In the genomic region with DNA sequence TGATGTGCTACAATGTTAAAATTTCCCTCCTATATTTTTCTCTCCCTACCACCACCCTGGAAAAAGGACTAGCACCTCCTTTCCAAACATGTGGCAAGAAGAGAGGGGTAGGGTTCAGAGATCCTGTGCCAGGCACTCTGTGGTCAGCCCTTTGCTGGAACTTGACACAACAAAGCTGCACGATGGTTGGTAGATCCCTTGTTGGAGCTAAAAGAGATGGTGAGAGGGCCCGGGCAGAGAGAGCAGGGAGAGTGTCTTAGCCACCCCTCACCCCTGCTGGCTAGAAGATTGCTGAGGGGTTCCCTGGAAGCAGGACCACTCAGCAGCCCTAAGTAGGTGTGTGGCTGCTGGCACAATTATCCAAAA, we compare ENCODE assay signal across 10 cellular contexts. TPM values are rescaled to one million over a fixed set of nuclear protein-coding genes. Genes with fewer than 3 reads are reported as not detected.
DNase-seq lines count a peak whose midpoint lies in the region; ATAC-seq, FAIRE-seq and TF ChIP-seq lines count a peak whose summit lies in the region.
"Had no signal": no experiment of that assay in that cellular context is flagged by ENCODE, and none has a peak within 500 bp of the region (broad histone marks: within the 10 kb centered on the region; RNA-seq: fewer than 3 reads in every experiment).

No MANE protein-coding gene starts in this region.

- H3K4me3 Mint-ChIP-seq in natural killer cell: peak overlapping the region; percentile 37

- no peak for TF ChIP-seq RAD21 in GM12878 (IDR thresholded peaks at IDR 0.05; ENCODE audit: insufficient read depth, low read depth, low read length)

- POLR2A ChIA-PET in GM12878 (lab: Charles Lee): no interaction called here

- H3K9me3 ChIP-seq in cardiac muscle cell (ENCODE audit: low read depth) (no peaks in the 10 kb centered on the region), GM12878 (replicated peaks; ENCODE audit: control insufficient read depth, insufficient read depth, low read length) (no peaks in the 10 kb centered on the region), BE2C (no peaks in the 10 kb centered on the region)

- no peaks in the 10 kb centered on the region for H3K36me3 ChIP-seq in cardiac muscle cell
- H3K36me3 ChIP-seq in GM12878 (ENCODE audit: control insufficient read depth in 2 of 2, insufficient read depth in 2 of 2, low read length in 1 of 2): no peaks in the 10 kb centered on the region
- H3K36me3 ChIP-seq in urinary bladder (ENCODE audit: insufficient read depth): no peaks in the 10 kb centered on the region
- H3K36me3 ChIP-seq in BE2C: no peaks in the 10 kb centered on the region

- ATAC-seq in left cardiac atrium (no peak), GM12878 (no peak), natural killer cell (no peak), HG02642 (IDR thresholded peaks at IDR 0.05; ENCODE audit: poor library complexity, unreplicated experiment) (no peak)

- in situ Hi-C loops in GM12878 (cut with MboI): no loop called here

- H3K4me2 ChIP-seq in GM12878 (ENCODE audit: control insufficient read depth, insufficient read depth): peak overlapping the region; percentile 96

- H3K4me3 ChIP-seq in cardiac muscle cell (no peak overlapping the region), GM12878 (no peak overlapping the region), urinary bladder (ENCODE audit: low read depth, low read length) (no peak overlapping the region), BE2C (ENCODE audit: low read depth, low read length) (no peak overlapping the region)

- TF ChIP-seq CTCF in cardiac muscle cell (IDR thresholded peaks at IDR 0.05; ENCODE audit: low read depth, low read length): no peak
- TF ChIP-seq CTCF in GM12878 (IDR thresholded peaks at IDR 0.05 in 2 of 3, conservative IDR thresholded peaks at IDR 0.05 in 1 of 3; ENCODE audit: control insufficient read depth in 2 of 3, extremely low read depth in 1 of 3, insufficient read depth in 1 of 3, low read depth in 3 of 3, low read length in 3 of 3): no peak
- no peak for TF ChIP-seq CTCF in natural killer cell (IDR thresholded peaks at IDR 0.05)
- TF ChIP-seq CTCF in BE2C (IDR thresholded peaks at IDR 0.05; ENCODE audit: low read depth, low read length): no peak

- no peaks in the 10 kb centered on the region for H3K9me3 Mint-ChIP-seq in natural killer cell

- no peaks in the 10 kb centered on the region for H3K36me3 Mint-ChIP-seq in natural killer cell

- no peaks in the 10 kb centered on the region for H4K20me1 ChIP-seq in GM12878 (ENCODE audit: control insufficient read depth, insufficient read depth)

- WGBS in GM12878 (ENCODE audit: insufficient coverage, insufficient replicate concordance, low lambda C conversion rate, missing lambda C conversion rate): 50% methylated on average over 2 of the region's 2 CpGs
- WGBS in urinary bladder: 66% methylated on average over 2 of the region's 2 CpGs

- intact Hi-C loops in left cardiac atrium (cut with DNase I) (loop anchor here (1.0 to 10.0 kb wide), 6 partner anchors 80 to 354 kb away; a partner anchor contains a TSS), GM12878 (cut with micrococcal nuclease; ENCODE audit: unreplicated experiment) (loop anchor here (5.0 kb wide), 5 partner anchors 51 to 404 kb away; a partner anchor contains a TSS), natural killer cell (cut with micrococcal nuclease) (loop anchor here (5.0 to 10.0 kb wide), 5 partner anchors 94 to 399 kb away; a partner anchor contains a TSS)

- TF ChIP-seq EP300 in GM12878 (IDR thresholded peaks at IDR 0.05; ENCODE audit: borderline replicate concordance in 1 of 2, control insufficient read depth in 1 of 2, low read depth in 2 of 2, low read length in 2 of 2): no peak

- SMC1A ChIA-PET in GM12878 (lab: Charles Lee; ENCODE audit: uncharacterized antibody, unreplicated experiment): no interaction called here

- TF ChIP-seq POLR2A in GM12878 (IDR thresholded peaks at IDR 0.05; ENCODE audit: low read depth, low read length): no peak

- BruUV-seq in GM12878 (replicated peaks; lab: Mats Ljungman, UMichigan): no TSS peak

- FAIRE-seq in GM12878 (lab: Jason Lieb, UNC): no peak

- peaks cover 25% of the 10 kb centered on the region for H3K4me1 ChIP-seq in cardiac muscle cell (ENCODE audit: low read depth)
- peaks cover 33% of the 10 kb centered on the region for H3K4me1 ChIP-seq in GM12878 (ENCODE audit: control insufficient read depth, insufficient read depth, low read length)
- peaks cover 2% of the 10 kb centered on the region for H3K4me1 ChIP-seq in urinary bladder (ENCODE audit: insufficient read depth)
- peaks cover 17% of the 10 kb centered on the region for H3K4me1 ChIP-seq in BE2C

- H3K27ac ChIP-seq in cardiac muscle cell (peak overlapping the region; percentile 92), GM12878 (ENCODE audit: control insufficient read depth, insufficient read depth) (peak overlapping the region; percentile 46), urinary bladder (ENCODE audit: low read depth) (peak overlapping the region; percentile 46)

- RAD21 ChIA-PET in GM12878 (lab: Charles Lee; ENCODE audit: unreplicated experiment): no interaction called here

- peaks cover 18% of the 10 kb centered on the region for H3K79me2 ChIP-seq in GM12878 (ENCODE audit: control insufficient read depth, insufficient read depth, low read length)

- no peak overlapping the region for H3K9ac ChIP-seq in GM12878 (ENCODE audit: control insufficient read depth, insufficient read depth, low read length)

- peak overlapping the region; percentile 79 for H2AFZ ChIP-seq in GM12878 (ENCODE audit: control insufficient read depth, low read depth, low read length)

- H3K27me3 ChIP-seq in cardiac muscle cell: no peaks in the 10 kb centered on the region
- no peaks in the 10 kb centered on the region for H3K27me3 ChIP-seq in GM12878 (replicated peaks in 1 of 2; ENCODE audit: control insufficient read depth in 2 of 2, insufficient read depth in 2 of 2, low read length in 1 of 2)
- no peaks in the 10 kb centered on the region for H3K27me3 ChIP-seq in BE2C

- DNase-seq in cardiac muscle cell (ENCODE audit: low read depth in 1 of 2, low spot score in 1 of 2): peak in 1 of 2 donors; percentile 15
- no peak for DNase-seq in left cardiac atrium
- DNase-seq in GM12878 (ENCODE audit: low read depth, low spot score): no peak
- no peak for DNase-seq in natural killer cell
- DNase-seq in hypothalamus (lab: John Stamatoyannopoulos, UW): no peak
- DNase-seq in BE2C: no peak
- DNase-seq: activated CD4-positive, alpha-beta T cell treated with anti-CD3 and anti-CD28 coated beads, Interleukin-2, amount 50 U/mL, for 1 hour; NCI-H345 had no signal

- peak overlapping the region; percentile 86 to 92 for H3K27ac Mint-ChIP-seq in natural killer cell

- CTCF ChIA-PET in GM12878 (lab: Yijun Ruan, JAX): no interaction called here

- H3K27me3 Mint-ChIP-seq in natural killer cell (ENCODE audit: low read depth in 2 of 2): no peaks in the 10 kb centered on the region

- peaks cover 46 to 49% of the 10 kb centered on the region in 2 donors for H3K4me1 Mint-ChIP-seq in natural killer cell

TF ChIP-seq in GM12878, 131 proteins besides CTCF, POLR2A, EP300 and RAD21 (continues in another document):
- TF ChIP-seq STAT1 (conservative IDR thresholded peaks at IDR 0.05) (no peak), ETV6 (conservative IDR thresholded peaks at IDR 0.05 in 1 of 2, IDR thresholded peaks at IDR 0.05 in 1 of 2; ENCODE audit: borderline replicate concordance in 1 of 2, low read depth in 1 of 2) (no peak), NBN (IDR thresholded peaks at IDR 0.05) (no peak), SP1 (IDR thresholded peaks at IDR 0.05; ENCODE audit: low read depth, low read length) (no peak), CBX3 (IDR thresholded peaks at IDR 0.05; ENCODE audit: borderline replicate concordance, low read depth) (no peak), RBBP5 (conservative IDR thresholded peaks at IDR 0.05) (no peak), CHD1 (IDR thresholded peaks at IDR 0.05; ENCODE audit: low read depth, low read length) (no peak), CEBPB (IDR thresholded peaks at IDR 0.05; ENCODE audit: borderline replicate concordance in 1 of 2, low read depth in 2 of 2, low read length in 2 of 2) (no peak)
- TF ChIP-seq, protein P1, sequence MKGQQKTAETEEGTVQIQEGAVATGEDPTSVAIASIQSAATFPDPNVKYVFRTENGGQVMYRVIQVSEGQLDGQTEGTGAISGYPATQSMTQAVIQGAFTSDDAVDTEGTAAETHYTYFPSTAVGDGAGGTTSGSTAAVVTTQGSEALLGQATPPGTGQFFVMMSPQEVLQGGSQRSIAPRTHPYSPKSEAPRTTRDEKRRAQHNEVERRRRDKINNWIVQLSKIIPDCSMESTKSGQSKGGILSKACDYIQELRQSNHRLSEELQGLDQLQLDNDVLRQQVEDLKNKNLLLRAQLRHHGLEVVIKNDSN (IDR thresholded peaks at IDR 0.05; ENCODE audit: borderline replicate concordance, extremely low read length, insufficient read depth, low read depth, low read length): no peak

RNA-seq across cellular contexts. Expression of a gene that starts 2.5 kb away (rescaled TPM):
- 81.0 and 90.6 TPM in 2 replicates for total RNA-seq in cardiac muscle cell
- polyA plus RNA-seq in cardiac muscle cell: 40.2 and 56.0 TPM in 2 replicates
- total RNA-seq in left cardiac atrium: 10 to 100 TPM; 23.9 to 45.1 TPM
- 27.4 and 27.5 TPM in 2 replicates for total RNA-seq in GM12878 (2013; cell fraction: nucleolus; rRNA removed)
- total RNA-seq in GM12878 (2014; rRNA removed): 15.8 and 16.1 TPM in 2 replicates
- total RNA-seq in GM12878 (2014; rRNA removed; fragmentation: Illumina TruSeq; extraction: Trizol): 16.7 and 21.5 TPM in 2 replicates
- total RNA-seq in GM12878 (2021): 50.4 and 51.7 TPM in 2 replicates
- polyA plus RNA-seq in GM12878 (2011; ENCODE audit: low read depth): 10.0 TPM
- polyA plus RNA-seq in GM12878 (2011; rRNA removed): 8.1 and 18.0 TPM in 2 replicates
- 15.5 and 16.6 TPM in 2 replicates for polyA plus RNA-seq in GM12878 (2011; cell fraction: cytosol; rRNA removed)
- 31.4 and 44.2 TPM in 2 replicates for polyA plus RNA-seq in GM12878 (2011; cell fraction: nucleus; rRNA removed)
- polyA plus RNA-seq in GM12878 (2012): 22.0 and 30.8 TPM in 2 replicates
- 38.8 and 40.3 TPM in 2 replicates for polyA plus RNA-seq in GM12878 (2014; fragmentation: Illumina TruSeq; extraction: Trizol)
- polyA plus RNA-seq in GM12878 (2014; fragmentation: Nextera tagmentation; extraction: Ambion mirVana): 1 to 10 TPM; 4.1 to 7.9 TPM
- 30.1 and 41.9 TPM in 2 replicates for polyA plus RNA-seq in GM12878 (2014; rRNA removed)
- polyA plus RNA-seq in GM12878 (2016; fragmentation: Nextera tagmentation; extraction: Ambion mirVana): 1 to 10 TPM; 6.4 to 6.6 TPM
- 9.3 and 10.4 TPM in 2 replicates for polyA minus RNA-seq in GM12878 (2011; rRNA and poly(A)+ RNA removed)
- 7.1 and 10.2 TPM in 2 replicates for polyA minus RNA-seq in GM12878 (2011; cell fraction: cytosol; rRNA and poly(A)+ RNA removed)
- 3.7 and 11.5 TPM in 2 replicates for polyA minus RNA-seq in GM12878 (2011; cell fraction: nucleus; rRNA and poly(A)+ RNA removed)
- total RNA-seq in natural killer cell: 100 to 1,000 TPM; 162 to 224 (median 164) TPM
- total RNA-seq in urinary bladder: 21.7 TPM
- 59.1 TPM for polyA plus RNA-seq in urinary bladder
- 91.5 TPM for polyA plus RNA-seq in BE2C (2012; ENCODE audit: insufficient read depth, insufficient read length, low read depth)
